13 cellular contexts compared by ENCODE assay signal in the genomic region with DNA sequence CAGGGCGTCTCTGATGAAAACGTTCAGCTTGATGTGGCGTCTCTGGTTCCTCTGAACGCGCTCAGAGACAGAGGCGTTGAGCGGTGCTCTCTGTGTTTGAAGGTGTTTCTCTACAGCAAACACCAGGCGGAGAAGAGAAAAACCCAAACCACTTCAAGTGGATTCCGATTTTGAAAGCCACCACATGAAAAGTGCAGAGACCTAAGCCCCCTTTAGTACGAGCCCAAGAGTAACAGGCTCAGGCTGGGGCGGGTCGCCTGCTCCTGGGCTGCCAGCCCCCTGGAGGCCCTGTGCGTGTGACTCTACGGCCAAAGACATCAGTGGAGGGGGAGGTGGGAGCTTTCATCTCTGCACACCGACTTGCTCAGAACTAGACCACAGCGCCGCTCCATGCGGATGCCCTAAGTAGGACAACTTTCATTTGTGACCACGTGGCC.
DNase-seq lines count a peak whose midpoint lies in the region; ATAC-seq and TF ChIP-seq lines count a peak whose summit lies in the region.
"Had no signal": no experiment of that assay in that cellular context is flagged by ENCODE, and none has a peak within 500 bp of the region (broad histone marks: within the 10 kb centered on the region; RNA-seq: fewer than 3 reads in every experiment).

No MANE protein-coding gene starts in this region.

- ATAC-seq in left ventricle myocardium superior: no peak
- peak; percentile 28 for ATAC-seq in upper lobe of right lung
- no peak for ATAC-seq in GM18858 (IDR thresholded peaks at IDR 0.05; ENCODE audit: unreplicated experiment)
- ATAC-seq in gastroesophageal sphincter: no peak
- ATAC-seq: heart right ventricle had no signal

- H3K27ac ChIP-seq in upper lobe of right lung (no peak overlapping the region), gastroesophageal sphincter (no peak overlapping the region)
- H3K27ac ChIP-seq: testis had no signal

- peak; percentile 66 for DNase-seq in cardiac septum (ENCODE audit: low spot score)
- no peak for DNase-seq in left ventricle myocardium superior
- peak; percentile 73 for DNase-seq in activated T-helper 2 cell treated with anti-CD3 and anti-CD28 coated beads, Interferon-gamma antibody, Interleukin-2, Interleukin-4, amounts not matched to agents 10 μg/mL and 5 μg/mL and 100 μg/mL, durations not matched to agents 14 hours and 24 hours and 36 hours (ENCODE audit: low spot score)
- peak; percentile 49 for DNase-seq in stimulated activated CD4-positive, alpha-beta T cell treated with anti-CD3 and anti-CD28 coated beads, Interleukin-12 subunit alpha, Interleukin-12 subunit beta, amount 100 ng/mL, for 4 hours
- no peak for DNase-seq in upper lobe of right lung
- no peak for DNase-seq in NCI-H748 (lab: John Stamatoyannopoulos, UW; ENCODE audit: unreplicated experiment)
- DNase-seq: heart right ventricle, Kasumi-1, NCI-H446, SHP77, testis had no signal

- H3K27me3 Mint-ChIP-seq in activated T-helper 2 cell treated with anti-CD3 and anti-CD28 coated beads, Interferon-gamma antibody, Interleukin-2, Interleukin-4, amounts not matched to agents 10 μg/mL and 5 μg/mL and 100 μg/mL, durations not matched to agents 14 hours and 24 hours and 36 hours (ENCODE audit: low read depth): no peaks in the 10 kb centered on the region

- H3K36me3 Mint-ChIP-seq in activated T-helper 2 cell treated with anti-CD3 and anti-CD28 coated beads, Interferon-gamma antibody, Interleukin-2, Interleukin-4, amounts not matched to agents 10 μg/mL and 5 μg/mL and 100 μg/mL, durations not matched to agents 14 hours and 24 hours and 36 hours (ENCODE audit: low read depth): peaks cover 3% of the 10 kb centered on the region

- TF ChIP-seq CTCF in upper lobe of right lung (IDR thresholded peaks at IDR 0.05): no peak
- no peak for TF ChIP-seq CTCF in gastroesophageal sphincter (IDR thresholded peaks at IDR 0.05)

- TF ChIP-seq EP300 in gastroesophageal sphincter (IDR thresholded peaks at IDR 0.05): no peak

- no peaks in the 10 kb centered on the region for H3K9me3 ChIP-seq in upper lobe of right lung
- H3K9me3 ChIP-seq in gastroesophageal sphincter: peaks cover 0 to 11% (median 0%) of the 10 kb centered on the region in 3 donors
- H3K9me3 ChIP-seq: heart right ventricle, testis had no signal

- TF ChIP-seq POLR2A in gastroesophageal sphincter (IDR thresholded peaks at IDR 0.05): no peak

- 95 to 98% methylated on average over 5 to 9 of the region's 19 CpGs for WGBS in gastroesophageal sphincter (ENCODE audit: low coverage in 1 of 2), 2 donors

- peaks cover 6% of the 10 kb centered on the region for H3K4me1 ChIP-seq in upper lobe of right lung
- H3K4me1 ChIP-seq in gastroesophageal sphincter: no peaks in the 10 kb centered on the region
- H3K4me1 ChIP-seq: testis had no signal

- H3K4me3 ChIP-seq in upper lobe of right lung: no peak overlapping the region
- H3K4me3 ChIP-seq in gastroesophageal sphincter: no peak overlapping the region
- H3K4me3 ChIP-seq: heart right ventricle, testis had no signal

- H3K27ac Mint-ChIP-seq in activated T-helper 2 cell treated with anti-CD3 and anti-CD28 coated beads, Interferon-gamma antibody, Interleukin-2, Interleukin-4, amounts not matched to agents 10 μg/mL and 5 μg/mL and 100 μg/mL, durations not matched to agents 14 hours and 24 hours and 36 hours: peak overlapping the region; percentile 88

- peak overlapping the region; percentile 68 for H3K4me3 Mint-ChIP-seq in activated T-helper 2 cell treated with anti-CD3 and anti-CD28 coated beads, Interferon-gamma antibody, Interleukin-2, Interleukin-4, amounts not matched to agents 10 μg/mL and 5 μg/mL and 100 μg/mL, durations not matched to agents 14 hours and 24 hours and 36 hours (ENCODE audit: low read depth)

- H3K4me1 Mint-ChIP-seq in activated T-helper 2 cell treated with anti-CD3 and anti-CD28 coated beads, Interferon-gamma antibody, Interleukin-2, Interleukin-4, amounts not matched to agents 10 μg/mL and 5 μg/mL and 100 μg/mL, durations not matched to agents 14 hours and 24 hours and 36 hours (ENCODE audit: low read depth): peaks cover 76% of the 10 kb centered on the region

- H3K36me3 ChIP-seq in upper lobe of right lung: no peaks in the 10 kb centered on the region
- H3K36me3 ChIP-seq in gastroesophageal sphincter: no peaks in the 10 kb centered on the region
- H3K36me3 ChIP-seq: heart right ventricle had no signal

- H3K9me3 Mint-ChIP-seq in activated T-helper 2 cell treated with anti-CD3 and anti-CD28 coated beads, Interferon-gamma antibody, Interleukin-2, Interleukin-4, amounts not matched to agents 10 μg/mL and 5 μg/mL and 100 μg/mL, durations not matched to agents 14 hours and 24 hours and 36 hours: peaks cover 3% of the 10 kb centered on the region

- H3K27me3 ChIP-seq in upper lobe of right lung (no peaks in the 10 kb centered on the region), gastroesophageal sphincter (no peaks in the 10 kb centered on the region)
- H3K27me3 ChIP-seq: testis had no signal

- intact Hi-C loops in cardiac septum (cut with DNase I): no loop called here
- intact Hi-C loops in left ventricle myocardium superior (cut with micrococcal nuclease): no loop called here
- intact Hi-C loops in activated T-helper 2 cell treated with anti-CD3 and anti-CD28 coated beads, Interferon-gamma antibody, Interleukin-2, Interleukin-4, amounts not matched to agents 10 μg/mL and 5 μg/mL and 100 μg/mL, durations not matched to agents 14 hours and 24 hours and 36 hours (cut with micrococcal nuclease): loop anchor here (1.0 to 2.0 kb wide), 2 partner anchors 10 to 101 kb away; no protein-coding TSS in a partner anchor
- intact Hi-C loops in upper lobe of right lung (cut with DNase I): no loop called here

Comparison
In these comparisons a context has a peak if more than half of its experiments do, and no peak if none do; other contexts are left out.
1. DNase-seq: peak in cardiac septum (single experiment), activated T-helper 2 cell treated with anti-CD3 and anti-CD28 coated beads, Interferon-gamma antibody, Interleukin-2, Interleukin-4, amounts not matched to agents 10 μg/mL and 5 μg/mL and 100 μg/mL, durations not matched to agents 14 hours and 24 hours and 36 hours (single experiment) and stimulated activated CD4-positive, alpha-beta T cell treated with anti-CD3 and anti-CD28 coated beads, Interleukin-12 subunit alpha, Interleukin-12 subunit beta, amount 100 ng/mL, for 4 hours (single experiment); none in left ventricle myocardium superior (single experiment), upper lobe of right lung (single experiment) and NCI-H748 (single experiment).